In the genomic region with DNA sequence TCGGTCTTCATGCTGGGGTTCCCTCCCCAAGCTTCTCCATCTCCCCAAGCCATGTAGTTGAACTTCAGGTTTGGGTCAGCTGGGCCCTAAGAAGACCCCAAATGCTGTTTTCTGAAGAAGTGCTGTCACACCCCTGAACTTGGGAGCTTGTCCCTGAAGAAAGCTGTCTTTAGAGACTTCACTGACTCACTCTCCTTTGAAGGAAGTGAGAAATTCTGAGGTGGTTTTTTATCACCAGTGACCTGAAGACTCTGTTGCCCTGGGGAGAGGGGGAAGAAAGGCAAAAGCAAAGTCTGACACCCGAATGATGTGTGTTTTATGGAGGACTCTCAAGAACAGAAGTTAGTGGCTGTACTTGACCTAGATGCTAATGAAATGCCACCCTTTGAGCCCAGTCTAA, we compare ENCODE assay signal across 19 cellular contexts.
A peak's percentile ranks its signal among the peaks of the same experiment; 100 is the strongest.
DNase-seq lines count a peak whose midpoint lies in the region; ATAC-seq lines count a peak whose summit lies in the region.
"Had no signal": no experiment of that assay in that cellular context is flagged by ENCODE, and none has a peak within 500 bp of the region (broad histone marks: within the 10 kb centered on the region; RNA-seq: fewer than 3 reads in every experiment).

No MANE protein-coding gene starts in this region.

- no peaks in the 10 kb centered on the region for H3K9me3 Mint-ChIP-seq in activated T-cell treated with anti-CD3 and anti-CD28 coated beads, Interleukin-2, amount 50 U/mL, for 24 hours
- H3K9me3 Mint-ChIP-seq: activated CD4-positive, alpha-beta T cell treated with anti-CD3 and anti-CD28 coated beads, Interleukin-2, amount 10 ng/mL, durations not matched to agents 7 days and 5 days; effector memory CD8-positive, alpha-beta T cell; mesothelial cell of epicardium; T-helper 1 cell treated with Interleukin-12 subunit alpha and Interleukin-12 subunit beta and Interleukin-4 antibody, amounts not matched to agents 30 μg/mL and 1 μg/mL, for 36 hours had no signal

- peaks cover 83% of the 10 kb centered on the region for H3K27me3 Mint-ChIP-seq in activated T-cell treated with anti-CD3 and anti-CD28 coated beads, Interleukin-2, amount 50 U/mL, for 24 hours

- no peak overlapping the region for H3K27ac Mint-ChIP-seq in activated T-cell treated with anti-CD3 and anti-CD28 coated beads, Interleukin-2, amount 50 U/mL, for 24 hours
- H3K27ac Mint-ChIP-seq: activated CD4-positive, alpha-beta T cell treated with anti-CD3 and anti-CD28 coated beads, Interleukin-2, amount 10 ng/mL, durations not matched to agents 7 days and 5 days; effector memory CD8-positive, alpha-beta T cell; mesothelial cell of epicardium; T-helper 1 cell treated with Interleukin-12 subunit alpha and Interleukin-12 subunit beta and Interleukin-4 antibody, amounts not matched to agents 30 μg/mL and 1 μg/mL, for 36 hours had no signal

- DNase-seq in activated T-cell treated with anti-CD3 and anti-CD28 coated beads, Interleukin-2, amount 50 U/mL, for 24 hours = peak; percentile 20
- no peak for DNase-seq in activated T-cell treated with anti-CD3 and anti-CD28 coated beads, Interleukin-2, amount 50 U/mL, for 48 hours
- DNase-seq in HT1080 (ENCODE audit: low read depth) = peak; percentile 33
- DNase-seq in SKM-1 treated with dmso at 0.1 percent for 144 hours (lab: John Stamatoyannopoulos, UW; ENCODE audit: unreplicated experiment) = peak; percentile 15
- DNase-seq in stimulated activated naive CD8-positive, alpha-beta T cell treated with anti-CD3 and anti-CD28 coated beads, Interleukin-15, Interleukin-2, amounts not matched to agents 100 U/mL and 50 U/mL, for 24 hours = no peak
- DNase-seq: 8988T; activated CD4-positive, alpha-beta T cell treated with anti-CD3 and anti-CD28 coated beads, Interleukin-2, amount 10 ng/mL, durations not matched to agents 7 days and 5 days; activated gamma-delta T cell; brain microvascular endothelial cell; effector memory CD8-positive, alpha-beta T cell; NCI-H1092; ovary; Peyer's patch; substantia nigra had no signal

- no peak overlapping the region for H3K4me3 Mint-ChIP-seq in activated T-cell treated with anti-CD3 and anti-CD28 coated beads, Interleukin-2, amount 50 U/mL, for 24 hours
- H3K4me3 Mint-ChIP-seq: activated CD4-positive, alpha-beta T cell treated with anti-CD3 and anti-CD28 coated beads, Interleukin-2, amount 10 ng/mL, durations not matched to agents 7 days and 5 days; effector memory CD8-positive, alpha-beta T cell; mesothelial cell of epicardium; T-helper 1 cell treated with Interleukin-12 subunit alpha and Interleukin-12 subunit beta and Interleukin-4 antibody, amounts not matched to agents 30 μg/mL and 1 μg/mL, for 36 hours had no signal

- H3K36me3 Mint-ChIP-seq in activated T-cell treated with anti-CD3 and anti-CD28 coated beads, Interleukin-2, amount 50 U/mL, for 24 hours (ENCODE audit: low read depth) = no peaks in the 10 kb centered on the region
- H3K36me3 Mint-ChIP-seq: mesothelial cell of epicardium had no signal

- H3K4me1 Mint-ChIP-seq in activated T-cell treated with anti-CD3 and anti-CD28 coated beads, Interleukin-2, amount 50 U/mL, for 24 hours (ENCODE audit: low read depth) = peaks cover 32% of the 10 kb centered on the region
- H3K4me1 Mint-ChIP-seq: activated CD4-positive, alpha-beta T cell treated with anti-CD3 and anti-CD28 coated beads, Interleukin-2, amount 10 ng/mL, durations not matched to agents 7 days and 5 days had no signal

- ATAC-seq in stimulated activated naive CD8-positive, alpha-beta T cell treated with anti-CD3 and anti-CD28 coated beads, Interleukin-15, Interleukin-2, amounts not matched to agents 100 U/mL and 50 U/mL, for 24 hours = peak; percentile 48
- no peak for ATAC-seq in GM18861 (IDR thresholded peaks at IDR 0.05; ENCODE audit: unreplicated experiment)
- no peak for ATAC-seq in GM18520 (IDR thresholded peaks at IDR 0.05; ENCODE audit: unreplicated experiment)
- no peak for ATAC-seq in activated CD4-positive, CD25-positive, alpha-beta regulatory T cell treated with anti-CD3 and anti-CD28 coated beads, Interleukin-2, amount 50 U/mL, for 24 hours
- ATAC-seq: effector memory CD8-positive, alpha-beta T cell had no signal

Comparison
In these comparisons a context has a peak if more than half of its experiments do, and no peak if none do; other contexts are left out.
1. DNase-seq: peak in activated T-cell treated with anti-CD3 and anti-CD28 coated beads, Interleukin-2, amount 50 U/mL, for 24 hours (single experiment), HT1080 (single experiment) and SKM-1 treated with dmso at 0.1 percent for 144 hours (single experiment); none in activated T-cell treated with anti-CD3 and anti-CD28 coated beads, Interleukin-2, amount 50 U/mL, for 48 hours (0 of 2) and stimulated activated naive CD8-positive, alpha-beta T cell treated with anti-CD3 and anti-CD28 coated beads, Interleukin-15, Interleukin-2, amounts not matched to agents 100 U/mL and 50 U/mL, for 24 hours (single experiment).